8 cellular contexts compared by ENCODE assay signal in genomic region chr12:106113042-106113441, GRCh38. TPM values are rescaled to one million over a fixed set of nuclear protein-coding genes. Genes with fewer than 3 reads are reported as not detected.
DNase-seq lines count a peak whose midpoint lies in the region; ATAC-seq and TF ChIP-seq lines count a peak whose summit lies in the region.

No MANE protein-coding gene starts in this region.

- intact Hi-C loops in activated CD4-positive, alpha-beta T cell treated with anti-CD3 and anti-CD28 coated beads for 36 hours (cut with DNase I, micrococcal nuclease): no loop called here
- intact Hi-C loops in stomach (cut with DNase I; ENCODE audit: low total_unique reads): no loop called here

- H3K36me3 ChIP-seq in stomach (no peaks in the 10 kb centered on the region), BE2C (no peaks in the 10 kb centered on the region)
- no peaks in the 10 kb centered on the region for H3K36me3 ChIP-seq in effector memory CD4-positive, alpha-beta T cell (ENCODE audit: control insufficient read depth, insufficient read depth, low read length)

- H3K4me3 ChIP-seq in stomach: no peak overlapping the region
- H3K4me3 ChIP-seq in BE2C (ENCODE audit: low read depth, low read length): no peak overlapping the region
- no peak overlapping the region for H3K4me3 ChIP-seq in effector memory CD4-positive, alpha-beta T cell (ENCODE audit: insufficient read depth, low read depth, low read length, poor library complexity, severe bottlenecking)

- H3K27me3 ChIP-seq in stomach: no peaks in the 10 kb centered on the region
- H3K27me3 ChIP-seq in BE2C: no peaks in the 10 kb centered on the region; the same call in 1 of the 2 replicates
- H3K27me3 ChIP-seq in effector memory CD4-positive, alpha-beta T cell (replicated peaks; ENCODE audit: control insufficient read depth, insufficient read depth, low read length, poor library complexity, severe bottlenecking): no peaks in the 10 kb centered on the region

- H3K27ac Mint-ChIP-seq in activated CD4-positive, alpha-beta T cell treated with anti-CD3 and anti-CD28 coated beads for 36 hours: no peak overlapping the region
- H3K27ac Mint-ChIP-seq in T-helper 1 cell treated with Interleukin-12 subunit alpha and Interleukin-12 subunit beta and Interleukin-4 antibody, amounts not matched to agents 30 μg/mL and 1 μg/mL, for 36 hours: peak overlapping the region; percentile 55

- no peak for TF ChIP-seq POLR2A in stomach (IDR thresholded peaks at IDR 0.05)

- H3K36me3 Mint-ChIP-seq in activated CD4-positive, alpha-beta T cell treated with anti-CD3 and anti-CD28 coated beads for 36 hours (ENCODE audit: low read depth): no peaks in the 10 kb centered on the region
- H3K36me3 Mint-ChIP-seq in T-helper 1 cell treated with Interleukin-12 subunit alpha and Interleukin-12 subunit beta and Interleukin-4 antibody, amounts not matched to agents 30 μg/mL and 1 μg/mL, for 36 hours (ENCODE audit: low read depth): no peaks in the 10 kb centered on the region

- WGBS in stomach, 5 donors: 56 to 65% (median 60%) methylated on average over 6 of the region's 6 CpGs

- CTCF ChIA-PET in activated CD4-positive, alpha-beta T cell treated with anti-CD3 and anti-CD28 coated beads for 36 hours (lab: Charles Lee): interaction anchor here (1.2 kb wide), 1 partner anchor 23 kb away, joined by 3 read pairs; no protein-coding TSS in a partner anchor

- H3K9me3 ChIP-seq in stomach (no peaks in the 10 kb centered on the region), BE2C (no peaks in the 10 kb centered on the region)
- no peaks in the 10 kb centered on the region for H3K9me3 ChIP-seq in effector memory CD4-positive, alpha-beta T cell (ENCODE audit: control insufficient read depth, low read length)

- TF ChIP-seq EP300 in stomach (IDR thresholded peaks at IDR 0.05): no peak

- DNase-seq in activated CD4-positive, alpha-beta T cell treated with anti-CD3 and anti-CD28 coated beads for 36 hours: peak; percentile 33
- DNase-seq in activated CD4-positive, alpha-beta T cell treated with anti-CD3 and anti-CD28 coated beads for 4 hours: no peak
- DNase-seq in glomerular visceral epithelial cell (ENCODE audit: extremely low spot score) (peak; percentile 65), stomach (no peak), BE2C (no peak)
- DNase-seq in effector memory CD4-positive, alpha-beta T cell: no peak

- no peaks in the 10 kb centered on the region for H3K9me3 Mint-ChIP-seq in activated CD4-positive, alpha-beta T cell treated with anti-CD3 and anti-CD28 coated beads for 36 hours (ENCODE audit: low read depth)
- no peaks in the 10 kb centered on the region for H3K9me3 Mint-ChIP-seq in T-helper 1 cell treated with Interleukin-12 subunit alpha and Interleukin-12 subunit beta and Interleukin-4 antibody, amounts not matched to agents 30 μg/mL and 1 μg/mL, for 36 hours

- POLR2A ChIA-PET in activated CD4-positive, alpha-beta T cell treated with anti-CD3 and anti-CD28 coated beads for 36 hours (lab: Charles Lee): no interaction called here

- peak overlapping the region in 4 of 5 donors; percentile 60 to 75 (median 66) for H3K27ac ChIP-seq in stomach
- H3K27ac ChIP-seq in effector memory CD4-positive, alpha-beta T cell (ENCODE audit: insufficient read depth, low read length, poor library complexity, severe bottlenecking): no peak overlapping the region

- peak; percentile 73 for ATAC-seq in activated CD4-positive, alpha-beta T cell treated with anti-CD3 and anti-CD28 coated beads for 36 hours
- no peak for ATAC-seq in HG02763 (IDR thresholded peaks at IDR 0.05; ENCODE audit: unreplicated experiment)

- H3K4me3 Mint-ChIP-seq in activated CD4-positive, alpha-beta T cell treated with anti-CD3 and anti-CD28 coated beads for 36 hours: no peak overlapping the region
- no peak overlapping the region for H3K4me3 Mint-ChIP-seq in T-helper 1 cell treated with Interleukin-12 subunit alpha and Interleukin-12 subunit beta and Interleukin-4 antibody, amounts not matched to agents 30 μg/mL and 1 μg/mL, for 36 hours

- H3K4me1 Mint-ChIP-seq in activated CD4-positive, alpha-beta T cell treated with anti-CD3 and anti-CD28 coated beads for 36 hours: peaks cover 6% of the 10 kb centered on the region
- peaks cover 3% of the 10 kb centered on the region for H3K4me1 Mint-ChIP-seq in T-helper 1 cell treated with Interleukin-12 subunit alpha and Interleukin-12 subunit beta and Interleukin-4 antibody, amounts not matched to agents 30 μg/mL and 1 μg/mL, for 36 hours (ENCODE audit: low read depth)

- no peak for TF ChIP-seq CTCF in stomach (IDR thresholded peaks at IDR 0.05)
- TF ChIP-seq CTCF in BE2C (IDR thresholded peaks at IDR 0.05; ENCODE audit: low read depth, low read length): no peak

- H3K4me1 ChIP-seq in stomach: peaks cover 32 to 62% (median 48%) of the 10 kb centered on the region in 4 donors
- no peaks in the 10 kb centered on the region for H3K4me1 ChIP-seq in BE2C
- no peaks in the 10 kb centered on the region for H3K4me1 ChIP-seq in effector memory CD4-positive, alpha-beta T cell (ENCODE audit: control insufficient read depth, insufficient read depth, low read length, poor library complexity, severe bottlenecking)

- H3K27me3 Mint-ChIP-seq in activated CD4-positive, alpha-beta T cell treated with anti-CD3 and anti-CD28 coated beads for 36 hours: peaks cover 12% of the 10 kb centered on the region
- no peaks in the 10 kb centered on the region for H3K27me3 Mint-ChIP-seq in T-helper 1 cell treated with Interleukin-12 subunit alpha and Interleukin-12 subunit beta and Interleukin-4 antibody, amounts not matched to agents 30 μg/mL and 1 μg/mL, for 36 hours (ENCODE audit: low read depth)

RNA-seq across cellular contexts. Expression of gene NUAK1, which starts 25.7 kb away (rescaled TPM):
- total RNA-seq in activated CD4-positive, alpha-beta T cell treated with anti-CD3 and anti-CD28 coated beads for 36 hours: not detected
- total RNA-seq in stomach: 10 to 100 TPM in 3 of 5 donors, 1 to 10 TPM in 1, under 1 TPM in 1; 0.58 to 79.0 (median 11.7) TPM
- polyA plus RNA-seq in stomach: 1 to 10 TPM in 2 of 3 donors, under 1 TPM in 1; 0.80 to 2.6 (median 2.4) TPM
- polyA plus RNA-seq in BE2C (2012; ENCODE audit: insufficient read depth, insufficient read length, low read depth): 0.94 TPM

Comparison
In these comparisons a context has a peak if more than half of its experiments do, and no peak if none do; other contexts are left out.
1. DNase-seq: peak in activated CD4-positive, alpha-beta T cell treated with anti-CD3 and anti-CD28 coated beads for 36 hours (single experiment) and glomerular visceral epithelial cell (single experiment); none in activated CD4-positive, alpha-beta T cell treated with anti-CD3 and anti-CD28 coated beads for 4 hours (0 of 2), stomach (single experiment), BE2C (single experiment) and effector memory CD4-positive, alpha-beta T cell (0 of 3).